ENCODE assay signal across 24 cellular contexts in genomic region chr1:38735651-38736161, GRCh38.
DNase-seq lines count a peak whose midpoint lies in the region; ATAC-seq, FAIRE-seq and TF ChIP-seq lines count a peak whose summit lies in the region.
"Had no signal": no experiment of that assay in that cellular context is flagged by ENCODE, and none has a peak within 500 bp of the region (broad histone marks: within the 10 kb centered on the region; RNA-seq: fewer than 3 reads in every experiment).

No MANE protein-coding gene starts in this region.

- intact Hi-C loops in endothelial cell of umbilical vein (cut with micrococcal nuclease) (no loop called here), psoas muscle (cut with DNase I) (no loop called here)

- FAIRE-seq in endothelial cell of umbilical vein (lab: Jason Lieb, UNC): peak; percentile 69
- FAIRE-seq: GM12892, TTC549 had no signal

- 84 to 90% (median 87%) methylated on average over 6 of the region's 6 CpGs for WGBS in psoas muscle, 3 donors

- POLR2A ChIA-PET in endothelial cell of umbilical vein (lab: Charles Lee): no interaction called here

- H3K4me2 ChIP-seq in endothelial cell of umbilical vein (ENCODE audit: insufficient read depth, low read length): peak overlapping the region; percentile 9

- H3K27me3 ChIP-seq in SJSA1 (replicated peaks) (no peaks in the 10 kb centered on the region), endothelial cell of umbilical vein (ENCODE audit: control insufficient read depth in 2 of 2, insufficient read depth in 2 of 2, low read length in 2 of 2) (peaks cover 10 to 11% of the 10 kb centered on the region in 2 experiments), psoas muscle (ENCODE audit: insufficient read depth in 3 of 3, low read length in 2 of 3) (peaks cover 0 to 27% (median 0%) of the 10 kb centered on the region in 3 donors)
- H3K27me3 ChIP-seq: body of pancreas had no signal

- no peaks in the 10 kb centered on the region for H3K36me3 ChIP-seq in SJSA1
- no peaks in the 10 kb centered on the region for H3K36me3 ChIP-seq in endothelial cell of umbilical vein (ENCODE audit: control insufficient read depth in 2 of 2, extremely low read depth in 1 of 2, insufficient read depth in 2 of 2, low read length in 2 of 2)
- no peaks in the 10 kb centered on the region for H3K36me3 ChIP-seq in psoas muscle (ENCODE audit: insufficient read depth in 1 of 2, low read depth in 1 of 2)
- H3K36me3 ChIP-seq: gastrocnemius medialis, thoracic aorta had no signal

- H3K9me1 ChIP-seq in endothelial cell of umbilical vein (replicated peaks; ENCODE audit: control insufficient read depth, extremely low read depth, insufficient read depth, low read length): no peaks in the 10 kb centered on the region

- peaks cover 41% of the 10 kb centered on the region for H3K4me1 ChIP-seq in SJSA1 (replicated peaks)
- peaks cover 8% of the 10 kb centered on the region for H3K4me1 ChIP-seq in endothelial cell of umbilical vein (ENCODE audit: control insufficient read depth, extremely low read depth, insufficient read depth, low read length)
- H3K4me1 ChIP-seq in psoas muscle: no peaks in the 10 kb centered on the region
- H3K4me1 ChIP-seq: body of pancreas, gastrocnemius medialis, parathyroid adenoma had no signal

- no peak for TF ChIP-seq POLR2A in endothelial cell of umbilical vein (IDR thresholded peaks at IDR 0.05; ENCODE audit: low read depth, low read length)

- TF ChIP-seq CTCF in endothelial cell of umbilical vein (IDR thresholded peaks at IDR 0.05; ENCODE audit: extremely low read depth in 1 of 2, insufficient read depth in 1 of 2, low read depth in 1 of 2, low read length in 2 of 2) (no peak), omental fat pad (IDR thresholded peaks at IDR 0.05) (no peak), psoas muscle (IDR thresholded peaks at IDR 0.05) (no peak)

- peak; percentile 41 for ATAC-seq in omental fat pad (ENCODE audit: low FRiP score)
- ATAC-seq in psoas muscle: no peak
- ATAC-seq: body of pancreas, gastrocnemius medialis, left ventricle myocardium superior, PC-3, SK-N-SH treated with all-trans-retinoic acid at 6 μM for 48 hours had no signal

- H4K20me1 ChIP-seq in endothelial cell of umbilical vein (replicated peaks; ENCODE audit: control insufficient read depth, extremely low read depth, insufficient read depth, low read length): no peaks in the 10 kb centered on the region

- DNase-seq in ELR (ENCODE audit: low read depth) (peak; percentile 86), SJSA1 (ENCODE audit: low read depth in 1 of 2, low spot score in 2 of 2) (peak; percentile 92 to 98), endothelial cell of umbilical vein (ENCODE audit: low read depth, low spot score) (peak; percentile 64), omental fat pad (ENCODE audit: low spot score) (no peak), AG20443 (ENCODE audit: low spot score) (no peak), psoas muscle (no peak), GM03348 (ENCODE audit: low spot score) (no peak)
- no peak for DNase-seq in effector CD4-positive, alpha-beta T cell
- DNase-seq: activated CD4-positive, alpha-beta T cell treated with anti-CD3 and anti-CD28 coated beads, Interleukin-2, amount 10 ng/mL, durations not matched to agents 24 days and 14 days; activated CD8-positive, alpha-beta memory T cell treated with anti-CD3 and anti-CD28 coated beads, Interleukin-2, amount 50 U/mL, for 48 hours; body of pancreas; effector CD8-positive, alpha-beta T cell; gastrocnemius medialis; GF-D8; KG1; left ventricle myocardium superior; NCI-H1092 treated with DMSO at 0.1 percent for 48 hours; NCI-H526; PC-3 had no signal

- H2AFZ ChIP-seq in endothelial cell of umbilical vein (ENCODE audit: low read depth, low read length): no peak overlapping the region
- H2AFZ ChIP-seq: parathyroid adenoma had no signal

- peak overlapping the region; percentile 93 for H3K27ac ChIP-seq in SJSA1
- no peak overlapping the region for H3K27ac ChIP-seq in endothelial cell of umbilical vein (ENCODE audit: insufficient read depth, low read depth, low read length)
- no peak overlapping the region for H3K27ac ChIP-seq in psoas muscle
- H3K27ac ChIP-seq: body of pancreas, gastrocnemius medialis, parathyroid adenoma, thoracic aorta had no signal

- H3K79me2 ChIP-seq in endothelial cell of umbilical vein (ENCODE audit: control insufficient read depth, insufficient read depth, low read length): no peaks in the 10 kb centered on the region
- H3K79me2 ChIP-seq: parathyroid adenoma had no signal

- H3K9ac ChIP-seq in endothelial cell of umbilical vein (replicated peaks; ENCODE audit: extremely low read depth, insufficient read depth, low read length): no peak overlapping the region
- H3K9ac ChIP-seq: parathyroid adenoma had no signal

- dilution Hi-C loops in endothelial cell of umbilical vein (cut with MboI; ENCODE audit: extremely low pct_ligation_motif_present, low sequenced_read_pairs): no loop called here

- no peaks in the 10 kb centered on the region for H3K9me3 ChIP-seq in SJSA1 (replicated peaks)
- H3K9me3 ChIP-seq in endothelial cell of umbilical vein (replicated peaks; ENCODE audit: control insufficient read depth, insufficient read depth, low read length): no peaks in the 10 kb centered on the region
- no peaks in the 10 kb centered on the region for H3K9me3 ChIP-seq in psoas muscle
- H3K9me3 ChIP-seq: body of pancreas, gastrocnemius medialis, thoracic aorta had no signal

- no TSS peak for BruUV-seq in endothelial cell of umbilical vein (replicated peaks; lab: Mats Ljungman, UMichigan)

- CTCF ChIA-PET in endothelial cell of umbilical vein (lab: Charles Lee): no interaction called here

- H3K4me3 ChIP-seq in SJSA1: no peak overlapping the region
- no peak overlapping the region for H3K4me3 ChIP-seq in endothelial cell of umbilical vein (replicated peaks in 1 of 3; ENCODE audit: insufficient read depth in 1 of 3, low read depth in 1 of 3, low read length in 3 of 3)
- no peak overlapping the region for H3K4me3 ChIP-seq in psoas muscle
- H3K4me3 ChIP-seq: body of pancreas, gastrocnemius medialis, thoracic aorta had no signal

TF ChIP-seq in endothelial cell of umbilical vein, 7 proteins besides CTCF, POLR2A, EP300 and RAD21:
- no peak for TF ChIP-seq EZH2 (IDR thresholded peaks at IDR 0.05; ENCODE audit: borderline replicate concordance, low read depth, low read length, severe bottlenecking)
- peak; percentile 55 for TF ChIP-seq POLR2AphosphoS5 (IDR thresholded peaks at IDR 0.05; ENCODE audit: insufficient read depth, low read depth, low read length)
- peak; percentile 83 for TF ChIP-seq GATA2 (IDR thresholded peaks at IDR 0.05; ENCODE audit: insufficient read depth, insufficient read length, low read depth, low read length)
- TF ChIP-seq MYC (IDR thresholded peaks at IDR 0.05; ENCODE audit: low read depth, low read length): no peak
- TF ChIP-seq FOS (IDR thresholded peaks at IDR 0.05; ENCODE audit: borderline replicate concordance, insufficient read depth, low read length): peak; percentile 58

Comparison
In these comparisons a context has a peak if more than half of its experiments do, and no peak if none do; other contexts are left out.
1. DNase-seq: peak in ELR (single experiment), SJSA1 (2 of 2) and endothelial cell of umbilical vein (single experiment); none in omental fat pad (single experiment), AG20443 (single experiment), psoas muscle (0 of 2), effector CD4-positive, alpha-beta T cell (single experiment) and GM03348 (single experiment).